ENCODE assay signal across 25 cellular contexts in genomic region chr12:6360080-6360571, GRCh38. TPM values are rescaled to one million over a fixed set of nuclear protein-coding genes. Genes with fewer than 3 reads are reported as not detected.
DNase-seq lines count a peak whose midpoint lies in the region; ATAC-seq, FAIRE-seq and TF ChIP-seq lines count a peak whose summit lies in the region.
"Had no signal": no experiment of that assay in that cellular context is flagged by ENCODE, and none has a peak within 500 bp of the region (broad histone marks: within the 10 kb centered on the region; RNA-seq: fewer than 3 reads in every experiment).

No MANE protein-coding gene starts in this region.

- no peak overlapping the region for H3K4me3 Mint-ChIP-seq in central memory CD8-positive, alpha-beta T cell
- H3K4me3 Mint-ChIP-seq: activated naive CD8-positive, alpha-beta T cell treated with anti-CD3 and anti-CD28 coated beads, Interleukin-2, amount 50 U/mL, for 24 hours; endodermal cell; GM23338; memory B cell; natural killer cell; stimulated activated memory B cell treated with anti-CD40 and anti-IgM and Interleukin-4, amounts not matched to agents 10 μg/mL and 1 μg/mL and 100 μg/mL, for 72 hours had no signal

- DNase-seq in HTR-8/SVneo (ENCODE audit: insufficient read length, low spot score) (no peak), small intestine (peak; percentile 99), DMS153 (lab: John Stamatoyannopoulos, UW) (no peak), D721Med (ENCODE audit: insufficient read length, low spot score) (no peak), dorsolateral prefrontal cortex (no peak), NK-92 (lab: John Stamatoyannopoulos, UW; ENCODE audit: unreplicated experiment) (no peak)
- no peak for DNase-seq in central memory CD8-positive, alpha-beta T cell (ENCODE audit: low spot score in 2 of 2)
- DNase-seq: activated CD4-positive, alpha-beta T cell treated with anti-CD3 and anti-CD28 coated beads, Interleukin-2, amount 50 U/mL, for 48 hours; activated effector memory CD4-positive, alpha-beta T cell treated with Interleukin-2 at 50 U/mL for 16 hours; activated naive CD8-positive, alpha-beta T cell treated with anti-CD3 and anti-CD28 coated beads, Interleukin-2, amount 50 U/mL, for 24 hours; body of pancreas; endodermal cell; IMR-90; kidney glomerular epithelial cell; natural killer cell; NCI-H1417 treated with DMSO at 0.1 percent for 48 hours; NCI-H524 treated with DMSO at 0.1 percent for 48 hours; stimulated activated CD4-positive, alpha-beta T cell treated with anti-CD3 and anti-CD28 coated beads, Interleukin-2, amount 100 ng/mL, for 24 hours; T-helper 9 cell had no signal

- H3K4me3 ChIP-seq in mucosa of rectum (ENCODE audit: low read length in 2 of 2) = no peak overlapping the region
- no peak overlapping the region for H3K4me3 ChIP-seq in small intestine (ENCODE audit: low read depth in 1 of 2, low read length in 2 of 2)
- H3K4me3 ChIP-seq in dorsolateral prefrontal cortex = no peak overlapping the region
- H3K4me3 ChIP-seq: body of pancreas, GM23338, thoracic aorta had no signal

- H3K4me1 ChIP-seq in mucosa of rectum (ENCODE audit: control insufficient read depth in 2 of 2, insufficient read depth in 2 of 2, low read length in 2 of 2) (peaks cover 37 to 54% of the 10 kb centered on the region in 2 donors), small intestine (ENCODE audit: control insufficient read depth in 2 of 2, insufficient read depth in 1 of 2, low read depth in 1 of 2, low read length in 1 of 2) (peaks cover 0 to 10% of the 10 kb centered on the region in 2 donors)

- H3K9me3 Mint-ChIP-seq in central memory CD8-positive, alpha-beta T cell = no peaks in the 10 kb centered on the region
- H3K9me3 Mint-ChIP-seq: activated naive CD8-positive, alpha-beta T cell treated with anti-CD3 and anti-CD28 coated beads, Interleukin-2, amount 50 U/mL, for 24 hours; endodermal cell; GM23338; memory B cell; natural killer cell; stimulated activated memory B cell treated with anti-CD40 and anti-IgM and Interleukin-4, amounts not matched to agents 10 μg/mL and 1 μg/mL and 100 μg/mL, for 72 hours had no signal

- H3K27ac ChIP-seq in mucosa of rectum (ENCODE audit: low read depth in 2 of 2, low read length in 2 of 2) = peak overlapping the region; percentile 98 to 100
- peak overlapping the region; percentile 92 to 93 for H3K27ac ChIP-seq in small intestine (ENCODE audit: low read depth in 1 of 2, low read length in 1 of 2)
- no peak overlapping the region for H3K27ac ChIP-seq in dorsolateral prefrontal cortex
- H3K27ac ChIP-seq: body of pancreas, thoracic aorta had no signal

- no peaks in the 10 kb centered on the region for H3K9me3 ChIP-seq in mucosa of rectum (ENCODE audit: control insufficient read depth in 2 of 2, low read length in 2 of 2)
- H3K9me3 ChIP-seq in small intestine (ENCODE audit: control insufficient read depth, low read depth) = no peaks in the 10 kb centered on the region
- H3K9me3 ChIP-seq: body of pancreas, thoracic aorta had no signal

- peak overlapping the region in 1 of 2 donors; percentile 70 for H3K9ac ChIP-seq in mucosa of rectum (ENCODE audit: low read depth in 1 of 2, low read length in 2 of 2)

- intact Hi-C loops in dorsolateral prefrontal cortex (cut with DNase I) = no loop called here

- 32 to 56% (median 37%) methylated on average over 7 of the region's 7 CpGs for WGBS in small intestine, 3 donors

- peaks cover 2% of the 10 kb centered on the region for H3K36me3 Mint-ChIP-seq in central memory CD8-positive, alpha-beta T cell (ENCODE audit: insufficient read depth)
- H3K36me3 Mint-ChIP-seq: memory B cell; natural killer cell; stimulated activated memory B cell treated with anti-CD40 and anti-IgM and Interleukin-4, amounts not matched to agents 10 μg/mL and 1 μg/mL and 100 μg/mL, for 72 hours had no signal

- FAIRE-seq in HTR-8/SVneo (lab: Jason Lieb, UNC) = peak; percentile 70
- FAIRE-seq in small intestine (lab: Jason Lieb, UNC) = no peak
- no peak for FAIRE-seq in D721Med (lab: Jason Lieb, UNC)

- H3K4me1 Mint-ChIP-seq in central memory CD8-positive, alpha-beta T cell = peaks cover 44% of the 10 kb centered on the region
- H3K4me1 Mint-ChIP-seq: stimulated activated memory B cell treated with anti-CD40 and anti-IgM and Interleukin-4, amounts not matched to agents 10 μg/mL and 1 μg/mL and 100 μg/mL, for 72 hours had no signal

- H3K27ac Mint-ChIP-seq in central memory CD8-positive, alpha-beta T cell (ENCODE audit: low read depth) = peak overlapping the region; percentile 25
- H3K27ac Mint-ChIP-seq: activated naive CD8-positive, alpha-beta T cell treated with anti-CD3 and anti-CD28 coated beads, Interleukin-2, amount 50 U/mL, for 24 hours; GM23338; memory B cell; natural killer cell; stimulated activated memory B cell treated with anti-CD40 and anti-IgM and Interleukin-4, amounts not matched to agents 10 μg/mL and 1 μg/mL and 100 μg/mL, for 72 hours had no signal

- ATAC-seq in central memory CD8-positive, alpha-beta T cell (replicated peaks; ENCODE audit: extremely low read depth, poor library complexity, severe bottlenecking) = no peak
- ATAC-seq: activated naive CD8-positive, alpha-beta T cell treated with anti-CD3 and anti-CD28 coated beads, Interleukin-2, amount 50 U/mL, for 24 hours; body of pancreas; GM23338; natural killer cell; stimulated activated memory B cell treated with anti-CD40 and anti-IgM and Interleukin-4, amounts not matched to agents 10 μg/mL and 1 μg/mL and 100 μg/mL, for 72 hours had no signal

- no peaks in the 10 kb centered on the region for H3K27me3 Mint-ChIP-seq in central memory CD8-positive, alpha-beta T cell
- H3K27me3 Mint-ChIP-seq: activated naive CD8-positive, alpha-beta T cell treated with anti-CD3 and anti-CD28 coated beads, Interleukin-2, amount 50 U/mL, for 24 hours had no signal

- H3K36me3 ChIP-seq in mucosa of rectum (ENCODE audit: control insufficient read depth in 2 of 2, insufficient read depth in 2 of 2, low read length in 2 of 2) = peaks cover 12 to 24% of the 10 kb centered on the region in 2 donors
- H3K36me3 ChIP-seq in small intestine (ENCODE audit: control insufficient read depth in 2 of 2, insufficient read depth in 2 of 2, low read length in 2 of 2) = no peaks in the 10 kb centered on the region
- H3K36me3 ChIP-seq: thoracic aorta had no signal

- TF ChIP-seq CTCF in D721Med (IDR thresholded peaks at IDR 0.05; ENCODE audit: insufficient read depth, missing control alignments) (no peak), dorsolateral prefrontal cortex (IDR thresholded peaks at IDR 0.05 in 54 of 56, conservative IDR thresholded peaks at IDR 0.05 in 2 of 56; ENCODE audit: low read depth in 1 of 56, partially characterized antibody in 56 of 56) (no peak)

- no peaks in the 10 kb centered on the region for H3K27me3 ChIP-seq in mucosa of rectum (ENCODE audit: control insufficient read depth in 2 of 2, insufficient read depth in 2 of 2, low read length in 2 of 2)
- H3K27me3 ChIP-seq in small intestine (ENCODE audit: control insufficient read depth in 2 of 2, insufficient read depth in 2 of 2, low read length in 2 of 2) = no peaks in the 10 kb centered on the region
- H3K27me3 ChIP-seq in dorsolateral prefrontal cortex = peaks cover 0 to 21% (median 0%) of the 10 kb centered on the region in 45 donors
- H3K27me3 ChIP-seq: body of pancreas had no signal

RNA-seq across cellular contexts. Expression of gene SCNN1A, which starts 15.2 kb away (rescaled TPM):
- 10 to 100 TPM; 12.3 to 18.9 (median 14.4) TPM for polyA plus RNA-seq in small intestine
- total RNA-seq in dorsolateral prefrontal cortex = 1 to 10 TPM in 24 of 120 experiments, under 1 TPM in 28, not detected in 68; 0.23 to 4.8 (median 0.89) TPM
- total RNA-seq: IMR-90, skeletal muscle tissue had no signal

RNA-seq across cellular contexts. Expression of gene TNFRSF1A, which starts 18.2 kb away (rescaled TPM):
- 100 to 1,000 TPM in 1 of 3 donors, 10 to 100 TPM in 2; 77.2 to 102 (median 92.9) TPM for polyA plus RNA-seq in small intestine
- total RNA-seq in dorsolateral prefrontal cortex = 100 to 1,000 TPM in 1 of 120 experiments, 10 to 100 TPM in 119; 16.4 to 101 (median 39.3) TPM

RNA-seq across cellular contexts. Expression of gene LTBR, which starts 23.8 kb away (rescaled TPM):
- 10 to 100 TPM; 56.5 to 80.9 (median 65.5) TPM for polyA plus RNA-seq in small intestine
- 10 to 100 TPM in 100 of 120 experiments, 1 to 10 TPM in 20; 4.6 to 36.0 (median 16.2) TPM for total RNA-seq in dorsolateral prefrontal cortex

RNA-seq across cellular contexts. Expression of gene PLEKHG6, which starts 49.6 kb away (rescaled TPM):
- polyA plus RNA-seq in small intestine = 100 to 1,000 TPM in 2 of 3 donors, 10 to 100 TPM in 1; 48.0 to 167 (median 105) TPM
- total RNA-seq in dorsolateral prefrontal cortex = under 1 TPM in 1 of 120 experiments, not detected in 119; 0.39 TPM
- total RNA-seq: natural killer cell had no signal

Comparison
In these comparisons a context has a peak if more than half of its experiments do, and no peak if none do; other contexts are left out.
1. H3K27ac ChIP-seq: peak in mucosa of rectum (2 of 2) and small intestine (2 of 2); none in dorsolateral prefrontal cortex (0 of 59).